Comparison of ENCODE assay signal across 10 cellular contexts in the genomic region with DNA sequence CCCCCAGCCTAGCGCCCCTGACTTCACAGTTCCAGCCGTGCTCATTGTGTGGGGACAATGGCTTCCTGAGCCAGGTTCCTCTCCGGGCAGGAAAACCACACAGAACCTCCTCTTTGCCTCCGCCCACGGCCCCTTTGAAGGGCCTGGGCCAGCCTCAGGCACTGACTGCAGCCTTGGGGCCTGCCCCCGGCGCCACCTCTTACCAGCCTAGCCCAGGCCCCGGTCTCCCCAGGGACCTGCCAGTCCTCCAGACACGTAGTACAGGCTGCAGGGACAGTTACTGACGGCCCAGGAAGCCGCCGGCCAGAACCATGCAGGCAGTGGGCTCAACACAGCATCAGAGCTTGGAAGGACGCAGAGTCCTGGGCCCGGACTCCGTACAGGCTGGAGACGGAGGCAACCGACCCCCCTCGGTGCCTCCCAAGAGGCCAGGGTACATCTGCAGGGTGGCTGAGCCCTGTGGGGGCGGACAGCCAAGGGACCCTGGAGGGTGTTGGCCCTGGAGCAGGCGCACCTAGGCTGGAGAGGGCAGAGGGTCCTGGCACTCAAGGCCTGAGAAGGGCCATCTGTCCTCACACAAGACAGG. TPM values are rescaled to one million over a fixed set of nuclear protein-coding genes. Genes with fewer than 3 reads are reported as not detected.
DNase-seq lines count a peak whose midpoint lies in the region; ATAC-seq and TF ChIP-seq lines count a peak whose summit lies in the region.
"Had no signal": no experiment of that assay in that cellular context is flagged by ENCODE, and none has a peak within 500 bp of the region (broad histone marks: within the 10 kb centered on the region; RNA-seq: fewer than 3 reads in every experiment).

No MANE protein-coding gene starts in this region.

- no peak for TF ChIP-seq CTCF in natural killer cell (IDR thresholded peaks at IDR 0.05)
- no peak for TF ChIP-seq CTCF in omental fat pad (IDR thresholded peaks at IDR 0.05)

- peaks cover 0 to 32% of the 10 kb centered on the region in 2 donors for H3K27me3 Mint-ChIP-seq in natural killer cell (ENCODE audit: low read depth in 2 of 2)
- peaks cover 14 to 16% of the 10 kb centered on the region in 2 donors for H3K27me3 Mint-ChIP-seq in natural killer cell treated with Interleukin-12 subunit alpha and Interleukin-12 subunit beta and Interleukin-15 and Interleukin-18, amount 100 ng/mL, for 72 hours
- peaks cover 56% of the 10 kb centered on the region for H3K27me3 Mint-ChIP-seq in stimulated activated naive CD8-positive, alpha-beta T cell treated with anti-CD3 and anti-CD28 coated beads, Interleukin-15, amount 100 ng/mL, for 72 hours

- intact Hi-C loops in natural killer cell (cut with micrococcal nuclease): loop anchor here (10.0 kb wide), 1 partner anchor 93 kb away; no protein-coding TSS in a partner anchor

- peaks cover 0 to 27% of the 10 kb centered on the region in 2 donors for H3K4me1 Mint-ChIP-seq in natural killer cell
- peaks cover 0 to 12% of the 10 kb centered on the region in 2 donors for H3K4me1 Mint-ChIP-seq in natural killer cell treated with Interleukin-12 subunit alpha and Interleukin-12 subunit beta and Interleukin-15 and Interleukin-18, amount 100 ng/mL, for 72 hours (ENCODE audit: low read depth in 2 of 2)
- peaks cover 58% of the 10 kb centered on the region for H3K4me1 Mint-ChIP-seq in stimulated activated naive CD8-positive, alpha-beta T cell treated with anti-CD3 and anti-CD28 coated beads, Interleukin-15, amount 100 ng/mL, for 72 hours

- H3K9me3 Mint-ChIP-seq in natural killer cell: no peaks in the 10 kb centered on the region
- no peaks in the 10 kb centered on the region for H3K9me3 Mint-ChIP-seq in natural killer cell treated with Interleukin-12 subunit alpha and Interleukin-12 subunit beta and Interleukin-15 and Interleukin-18, amount 100 ng/mL, for 72 hours
- no peaks in the 10 kb centered on the region for H3K9me3 Mint-ChIP-seq in activated naive CD4-positive, alpha-beta T cell treated with anti-CD3 and anti-CD28 coated beads, Interleukin-2, amount 50 U/mL, for 72 hours
- H3K9me3 Mint-ChIP-seq in stimulated activated naive CD8-positive, alpha-beta T cell treated with anti-CD3 and anti-CD28 coated beads, Interleukin-15, amount 100 ng/mL, for 72 hours: no peaks in the 10 kb centered on the region
- H3K9me3 Mint-ChIP-seq: CD8-positive, alpha-beta memory T cell had no signal

- peak in 2 of 3 donors; percentile 5 to 14 for ATAC-seq in natural killer cell
- ATAC-seq in natural killer cell treated with Interleukin-12 subunit alpha and Interleukin-12 subunit beta and Interleukin-15 and Interleukin-18, amount 100 ng/mL, for 72 hours: no peak
- ATAC-seq in activated naive CD4-positive, alpha-beta T cell treated with anti-CD3 and anti-CD28 coated beads, Interleukin-2, amount 50 U/mL, for 72 hours: peak; percentile 51 to 70
- ATAC-seq in stimulated activated naive CD8-positive, alpha-beta T cell treated with anti-CD3 and anti-CD28 coated beads, Interleukin-15, amount 100 ng/mL, for 72 hours: peak; percentile 66
- no peak for ATAC-seq in omental fat pad (ENCODE audit: low FRiP score)

- H3K4me3 Mint-ChIP-seq in natural killer cell: no peak overlapping the region
- no peak overlapping the region for H3K4me3 Mint-ChIP-seq in natural killer cell treated with Interleukin-12 subunit alpha and Interleukin-12 subunit beta and Interleukin-15 and Interleukin-18, amount 100 ng/mL, for 72 hours
- H3K4me3 Mint-ChIP-seq in stimulated activated naive CD8-positive, alpha-beta T cell treated with anti-CD3 and anti-CD28 coated beads, Interleukin-15, amount 100 ng/mL, for 72 hours: peak overlapping the region in 1 of 2 donors; percentile 57
- H3K4me3 Mint-ChIP-seq: CD8-positive, alpha-beta memory T cell had no signal

- no peaks in the 10 kb centered on the region for H3K36me3 Mint-ChIP-seq in natural killer cell
- no peaks in the 10 kb centered on the region for H3K36me3 Mint-ChIP-seq in natural killer cell treated with Interleukin-12 subunit alpha and Interleukin-12 subunit beta and Interleukin-15 and Interleukin-18, amount 100 ng/mL, for 72 hours
- H3K36me3 Mint-ChIP-seq in activated naive CD4-positive, alpha-beta T cell treated with anti-CD3 and anti-CD28 coated beads, Interleukin-2, amount 50 U/mL, for 72 hours: no peaks in the 10 kb centered on the region
- H3K36me3 Mint-ChIP-seq: CD8-positive, alpha-beta memory T cell had no signal

- H3K27ac Mint-ChIP-seq in natural killer cell: no peak overlapping the region
- H3K27ac Mint-ChIP-seq in natural killer cell treated with Interleukin-12 subunit alpha and Interleukin-12 subunit beta and Interleukin-15 and Interleukin-18, amount 100 ng/mL, for 72 hours: no peak overlapping the region
- no peak overlapping the region for H3K27ac Mint-ChIP-seq in activated naive CD4-positive, alpha-beta T cell treated with anti-CD3 and anti-CD28 coated beads, Interleukin-2, amount 50 U/mL, for 72 hours
- H3K27ac Mint-ChIP-seq in stimulated activated naive CD8-positive, alpha-beta T cell treated with anti-CD3 and anti-CD28 coated beads, Interleukin-15, amount 100 ng/mL, for 72 hours: peak overlapping the region; percentile 65 to 67

- DNase-seq in natural killer cell (no peak), NOMO-1 (lab: John Stamatoyannopoulos, UW; ENCODE audit: unreplicated experiment in 2 of 2) (peak; percentile 63 to 73), NCI-H2029 treated with DMSO at 0.1 percent for 48 hours (lab: John Stamatoyannopoulos, UW) (no peak), OCI-M1 (lab: John Stamatoyannopoulos, UW) (no peak), omental fat pad (ENCODE audit: low spot score) (no peak)
- DNase-seq in natural killer cell treated with Interleukin-12 subunit alpha and Interleukin-12 subunit beta and Interleukin-15 and Interleukin-18, amount 100 ng/mL, for 72 hours (ENCODE audit: low spot score): no peak
- DNase-seq in activated naive CD4-positive, alpha-beta T cell treated with anti-CD3 and anti-CD28 coated beads, Interleukin-2, amount 50 U/mL, for 72 hours (ENCODE audit: low spot score in 2 of 2): peak in 1 of 2 donors; percentile 55
- peak in 1 of 2 donors; percentile 60 for DNase-seq in stimulated activated naive CD8-positive, alpha-beta T cell treated with anti-CD3 and anti-CD28 coated beads, Interleukin-15, amount 100 ng/mL, for 72 hours
- DNase-seq: CD8-positive, alpha-beta memory T cell; WERI-Rb-1 had no signal

RNA-seq across cellular contexts. Expression of gene NUDT14, which starts 20.9 kb away (rescaled TPM):
- total RNA-seq in natural killer cell (10 to 100 TPM; 16.0 to 32.9 (median 22.8) TPM), omental fat pad (10 to 100 TPM; 12.1 to 22.3 (median 16.6) TPM)
- total RNA-seq in natural killer cell treated with Interleukin-12 subunit alpha and Interleukin-12 subunit beta and Interleukin-15 and Interleukin-18, amount 100 ng/mL, for 72 hours: 10 to 100 TPM; 10.2 to 23.4 TPM
- total RNA-seq in activated naive CD4-positive, alpha-beta T cell treated with anti-CD3 and anti-CD28 coated beads, Interleukin-2, amount 50 U/mL, for 72 hours: 10 to 100 TPM; 20.0 to 22.6 TPM

RNA-seq across cellular contexts. Expression of gene JAG2, which starts 33.4 kb away (rescaled TPM):
- total RNA-seq in natural killer cell (1 to 10 TPM; 3.5 to 6.6 (median 6.1) TPM), omental fat pad (10 to 100 TPM in 1 of 4 donors, 1 to 10 TPM in 3; 4.7 to 21.3 (median 8.3) TPM)
- 1 to 10 TPM; 5.9 to 7.1 TPM for total RNA-seq in natural killer cell treated with Interleukin-12 subunit alpha and Interleukin-12 subunit beta and Interleukin-15 and Interleukin-18, amount 100 ng/mL, for 72 hours
- total RNA-seq in activated naive CD4-positive, alpha-beta T cell treated with anti-CD3 and anti-CD28 coated beads, Interleukin-2, amount 50 U/mL, for 72 hours: 10 to 100 TPM in 1 of 2 donors, 1 to 10 TPM in 1; 4.3 to 10.5 TPM

RNA-seq across cellular contexts. Expression of gene BTBD6, which starts 46.3 kb away (rescaled TPM):
- total RNA-seq in natural killer cell (10 to 100 TPM; 30.9 to 48.7 (median 44.2) TPM), omental fat pad (10 to 100 TPM; 63.9 to 95.4 (median 67.9) TPM)
- 10 to 100 TPM; 42.3 to 52.9 TPM for total RNA-seq in natural killer cell treated with Interleukin-12 subunit alpha and Interleukin-12 subunit beta and Interleukin-15 and Interleukin-18, amount 100 ng/mL, for 72 hours
- 10 to 100 TPM; 15.9 to 22.8 TPM for total RNA-seq in activated naive CD4-positive, alpha-beta T cell treated with anti-CD3 and anti-CD28 coated beads, Interleukin-2, amount 50 U/mL, for 72 hours

Comparison
In these comparisons a context has a peak if more than half of its experiments do, and no peak if none do; other contexts are left out.
1. ATAC-seq: peak in natural killer cell (2 of 3), activated naive CD4-positive, alpha-beta T cell treated with anti-CD3 and anti-CD28 coated beads, Interleukin-2, amount 50 U/mL, for 72 hours (2 of 2) and stimulated activated naive CD8-positive, alpha-beta T cell treated with anti-CD3 and anti-CD28 coated beads, Interleukin-15, amount 100 ng/mL, for 72 hours (single experiment); none in natural killer cell treated with Interleukin-12 subunit alpha and Interleukin-12 subunit beta and Interleukin-15 and Interleukin-18, amount 100 ng/mL, for 72 hours (0 of 2) and omental fat pad (single experiment).
2. DNase-seq: peak in NOMO-1 (2 of 2); none in natural killer cell (single experiment), natural killer cell treated with Interleukin-12 subunit alpha and Interleukin-12 subunit beta and Interleukin-15 and Interleukin-18, amount 100 ng/mL, for 72 hours (single experiment), NCI-H2029 treated with DMSO at 0.1 percent for 48 hours (single experiment), OCI-M1 (single experiment) and omental fat pad (single experiment).
3. H3K27ac Mint-ChIP-seq: peak in stimulated activated naive CD8-positive, alpha-beta T cell treated with anti-CD3 and anti-CD28 coated beads, Interleukin-15, amount 100 ng/mL, for 72 hours (2 of 2); none in natural killer cell (0 of 2), natural killer cell treated with Interleukin-12 subunit alpha and Interleukin-12 subunit beta and Interleukin-15 and Interleukin-18, amount 100 ng/mL, for 72 hours (0 of 2) and activated naive CD4-positive, alpha-beta T cell treated with anti-CD3 and anti-CD28 coated beads, Interleukin-2, amount 50 U/mL, for 72 hours (0 of 2).